In the genomic region with DNA sequence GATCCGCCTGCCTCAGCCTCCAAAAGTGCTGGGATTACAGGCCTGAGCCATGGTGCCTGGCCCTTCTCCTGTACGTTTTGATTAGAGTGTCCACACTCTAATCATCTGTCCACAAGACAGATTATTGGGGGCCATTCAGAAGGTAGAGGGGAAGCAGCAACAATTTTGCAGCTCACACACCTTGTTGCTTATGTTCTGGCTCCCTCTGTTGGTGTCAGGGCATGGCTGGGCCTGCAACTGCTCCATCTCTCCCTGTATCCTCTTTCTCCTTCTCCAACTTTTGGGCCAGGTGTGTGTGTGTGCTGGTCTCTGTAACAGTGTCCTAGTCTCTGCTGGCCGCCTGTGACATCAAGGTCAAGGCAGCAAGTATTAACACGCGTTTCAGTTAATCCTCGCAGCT, we compare ENCODE assay signal across 1 cellular context.
TF ChIP-seq lines count a peak whose summit lies in the region.

No MANE protein-coding gene starts in this region.

TF ChIP-seq in Ishikawa, 13 proteins besides CTCF, POLR2A, EP300 and RAD21 (continued from another document):
- TF ChIP-seq, protein P1, sequence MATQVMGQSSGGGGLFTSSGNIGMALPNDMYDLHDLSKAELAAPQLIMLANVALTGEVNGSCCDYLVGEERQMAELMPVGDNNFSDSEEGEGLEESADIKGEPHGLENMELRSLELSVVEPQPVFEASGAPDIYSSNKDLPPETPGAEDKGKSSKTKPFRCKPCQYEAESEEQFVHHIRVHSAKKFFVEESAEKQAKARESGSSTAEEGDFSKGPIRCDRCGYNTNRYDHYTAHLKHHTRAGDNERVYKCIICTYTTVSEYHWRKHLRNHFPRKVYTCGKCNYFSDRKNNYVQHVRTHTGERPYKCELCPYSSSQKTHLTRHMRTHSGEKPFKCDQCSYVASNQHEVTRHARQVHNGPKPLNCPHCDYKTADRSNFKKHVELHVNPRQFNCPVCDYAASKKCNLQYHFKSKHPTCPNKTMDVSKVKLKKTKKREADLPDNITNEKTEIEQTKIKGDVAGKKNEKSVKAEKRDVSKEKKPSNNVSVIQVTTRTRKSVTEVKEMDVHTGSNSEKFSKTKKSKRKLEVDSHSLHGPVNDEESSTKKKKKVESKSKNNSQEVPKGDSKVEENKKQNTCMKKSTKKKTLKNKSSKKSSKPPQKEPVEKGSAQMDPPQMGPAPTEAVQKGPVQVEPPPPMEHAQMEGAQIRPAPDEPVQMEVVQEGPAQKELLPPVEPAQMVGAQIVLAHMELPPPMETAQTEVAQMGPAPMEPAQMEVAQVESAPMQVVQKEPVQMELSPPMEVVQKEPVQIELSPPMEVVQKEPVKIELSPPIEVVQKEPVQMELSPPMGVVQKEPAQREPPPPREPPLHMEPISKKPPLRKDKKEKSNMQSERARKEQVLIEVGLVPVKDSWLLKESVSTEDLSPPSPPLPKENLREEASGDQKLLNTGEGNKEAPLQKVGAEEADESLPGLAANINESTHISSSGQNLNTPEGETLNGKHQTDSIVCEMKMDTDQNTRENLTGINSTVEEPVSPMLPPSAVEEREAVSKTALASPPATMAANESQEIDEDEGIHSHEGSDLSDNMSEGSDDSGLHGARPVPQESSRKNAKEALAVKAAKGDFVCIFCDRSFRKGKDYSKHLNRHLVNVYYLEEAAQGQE (IDR thresholded peaks at IDR 0.05; ENCODE audit: low read depth) = no peak
- no peak for TF ChIP-seq TAF1 (IDR thresholded peaks at IDR 0.05; ENCODE audit: low read depth)
